Comparison of ENCODE assay signal across 13 cellular contexts in the genomic region with DNA sequence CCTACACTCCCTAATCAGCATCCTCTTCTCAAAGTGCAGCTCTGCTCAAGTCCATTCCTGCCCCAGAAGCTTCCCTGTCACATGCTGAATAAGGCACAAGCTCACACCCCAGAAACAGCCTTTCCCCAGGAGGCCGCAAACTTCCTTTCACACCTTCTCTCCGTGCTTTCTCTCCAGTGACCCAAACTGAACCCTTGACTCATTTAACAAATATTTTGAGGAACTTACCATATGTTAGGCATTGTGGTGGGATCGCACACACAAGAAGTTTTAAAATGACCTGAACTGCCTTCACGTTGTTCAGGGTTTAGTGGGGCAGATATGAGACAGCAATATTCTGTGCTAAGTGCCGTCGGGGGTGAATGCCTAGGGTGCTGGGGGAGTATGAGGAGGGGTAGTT.
DNase-seq lines count a peak whose midpoint lies in the region; ATAC-seq and TF ChIP-seq lines count a peak whose summit lies in the region.
"Had no signal": no experiment of that assay in that cellular context is flagged by ENCODE, and none has a peak within 500 bp of the region (broad histone marks: within the 10 kb centered on the region; RNA-seq: fewer than 3 reads in every experiment).

No MANE protein-coding gene starts in this region.

- no peak for DNase-seq in natural killer cell treated with Interleukin-12 subunit alpha and Interleukin-12 subunit beta and Interleukin-15 and Interleukin-18, amount 100 ng/mL, for 72 hours (ENCODE audit: low spot score)
- DNase-seq in natural killer cell (no peak), T-helper 1 cell (no peak), NCI-H446 treated with DMSO at 0.1 percent for 48 hours (lab: John Stamatoyannopoulos, UW) (no peak), Peyer's patch (no peak)
- DNase-seq: caudate nucleus, GOT3, NCI-H226, psoas muscle, stomach had no signal

- H3K4me3 ChIP-seq in OCI-LY3 (ENCODE audit: low read length), result no peak overlapping the region
- no peak overlapping the region for H3K4me3 ChIP-seq in Peyer's patch
- H3K4me3 ChIP-seq: psoas muscle, stomach had no signal

- H3K79me2 ChIP-seq in OCI-LY3 (ENCODE audit: low read length), result no peaks in the 10 kb centered on the region

- no peaks in the 10 kb centered on the region for H3K9me3 Mint-ChIP-seq in natural killer cell treated with Interleukin-12 subunit alpha and Interleukin-12 subunit beta and Interleukin-15 and Interleukin-18, amount 100 ng/mL, for 72 hours
- H3K9me3 Mint-ChIP-seq in natural killer cell, result no peaks in the 10 kb centered on the region

- H3K4me1 ChIP-seq in OCI-LY3 (ENCODE audit: low read length) (peaks cover 11% of the 10 kb centered on the region), Peyer's patch (no peaks in the 10 kb centered on the region)
- H3K4me1 ChIP-seq: psoas muscle, stomach had no signal

- H2AFZ ChIP-seq in OCI-LY3 (ENCODE audit: low read depth, low read length), result no peak overlapping the region

- H3K9me3 ChIP-seq in OCI-LY3 (ENCODE audit: insufficient read depth, low read length), result no peaks in the 10 kb centered on the region
- H3K9me3 ChIP-seq in Peyer's patch, result no peaks in the 10 kb centered on the region
- H3K9me3 ChIP-seq: psoas muscle, stomach had no signal

- H3K36me3 ChIP-seq in OCI-LY3 (replicated peaks; ENCODE audit: low read depth, low read length) (no peaks in the 10 kb centered on the region), Peyer's patch (no peaks in the 10 kb centered on the region)
- H3K36me3 ChIP-seq: stomach had no signal

- TF ChIP-seq CTCF in natural killer cell (IDR thresholded peaks at IDR 0.05), result no peak
- no peak for TF ChIP-seq CTCF in OCI-LY3 (IDR thresholded peaks at IDR 0.05; ENCODE audit: low read depth, low read length)
- no peak for TF ChIP-seq CTCF in Peyer's patch (IDR thresholded peaks at IDR 0.05)

- peak; percentile 52 to 81 for ATAC-seq in natural killer cell treated with Interleukin-12 subunit alpha and Interleukin-12 subunit beta and Interleukin-15 and Interleukin-18, amount 100 ng/mL, for 72 hours
- ATAC-seq in natural killer cell, result no peak
- ATAC-seq in HG02884 (IDR thresholded peaks at IDR 0.05; ENCODE audit: unreplicated experiment), result peak; percentile 86
- ATAC-seq in GM18873 (IDR thresholded peaks at IDR 0.05; ENCODE audit: low FRiP score, unreplicated experiment), result no peak
- ATAC-seq: psoas muscle had no signal

- intact Hi-C loops in natural killer cell (cut with micrococcal nuclease), result no loop called here

- peaks cover 17 to 27% of the 10 kb centered on the region in 2 donors for H3K27me3 Mint-ChIP-seq in natural killer cell treated with Interleukin-12 subunit alpha and Interleukin-12 subunit beta and Interleukin-15 and Interleukin-18, amount 100 ng/mL, for 72 hours
- H3K27me3 Mint-ChIP-seq in natural killer cell (ENCODE audit: low read depth in 2 of 2), result peaks cover 7 to 18% of the 10 kb centered on the region in 2 donors

- TF ChIP-seq POLR2A in Peyer's patch (IDR thresholded peaks at IDR 0.05), result no peak

- peaks cover 8 to 13% of the 10 kb centered on the region in 2 donors for H3K4me1 Mint-ChIP-seq in natural killer cell treated with Interleukin-12 subunit alpha and Interleukin-12 subunit beta and Interleukin-15 and Interleukin-18, amount 100 ng/mL, for 72 hours (ENCODE audit: low read depth in 2 of 2)
- H3K4me1 Mint-ChIP-seq in natural killer cell, result peaks cover 0 to 6% of the 10 kb centered on the region in 2 donors

- H3K4me2 ChIP-seq in OCI-LY3 (ENCODE audit: low read length), result peak overlapping the region; percentile 37

- no peaks in the 10 kb centered on the region for H3K36me3 Mint-ChIP-seq in natural killer cell treated with Interleukin-12 subunit alpha and Interleukin-12 subunit beta and Interleukin-15 and Interleukin-18, amount 100 ng/mL, for 72 hours
- no peaks in the 10 kb centered on the region for H3K36me3 Mint-ChIP-seq in natural killer cell

- no peak overlapping the region for H3K9ac ChIP-seq in OCI-LY3 (ENCODE audit: low read length)

- no peaks in the 10 kb centered on the region for H4K20me1 ChIP-seq in OCI-LY3 (ENCODE audit: insufficient read depth, low read length)

- H3K27me3 ChIP-seq in OCI-LY3 (ENCODE audit: low read depth, low read length), result no peaks in the 10 kb centered on the region
- no peaks in the 10 kb centered on the region for H3K27me3 ChIP-seq in Peyer's patch

- H3K27ac ChIP-seq in OCI-LY3 (ENCODE audit: low read length) (no peak overlapping the region), Peyer's patch (no peak overlapping the region)
- H3K27ac ChIP-seq: psoas muscle, stomach had no signal

- H3K27ac Mint-ChIP-seq in natural killer cell treated with Interleukin-12 subunit alpha and Interleukin-12 subunit beta and Interleukin-15 and Interleukin-18, amount 100 ng/mL, for 72 hours, result no peak overlapping the region
- no peak overlapping the region for H3K27ac Mint-ChIP-seq in natural killer cell

- no peak overlapping the region for H3K4me3 Mint-ChIP-seq in natural killer cell treated with Interleukin-12 subunit alpha and Interleukin-12 subunit beta and Interleukin-15 and Interleukin-18, amount 100 ng/mL, for 72 hours
- H3K4me3 Mint-ChIP-seq in natural killer cell, result no peak overlapping the region

Comparison
In these comparisons a context has a peak if more than half of its experiments do, and no peak if none do; other contexts are left out.
1. ATAC-seq: peak in natural killer cell treated with Interleukin-12 subunit alpha and Interleukin-12 subunit beta and Interleukin-15 and Interleukin-18, amount 100 ng/mL, for 72 hours (2 of 2) and HG02884 (single experiment); none in natural killer cell (0 of 3) and GM18873 (single experiment).